27 cellular contexts compared by ENCODE assay signal in the genomic region with DNA sequence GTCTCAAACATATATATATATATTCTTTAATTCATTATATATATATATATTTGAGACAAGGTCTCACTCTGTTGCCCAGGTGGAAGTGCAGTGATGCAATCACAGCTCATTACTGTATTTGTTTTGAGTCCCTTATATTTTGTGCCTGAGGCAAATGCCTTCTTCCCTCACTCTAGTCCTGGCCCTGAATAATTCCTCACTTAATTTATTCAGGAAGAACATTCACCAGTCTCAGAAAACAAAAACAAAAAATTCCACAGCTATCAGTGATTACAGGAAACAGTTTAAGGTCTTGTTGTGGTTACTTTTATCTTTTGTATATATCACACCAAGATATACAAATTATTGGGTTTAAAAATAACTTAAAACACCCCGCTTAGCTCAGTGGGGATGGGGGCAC.
A peak's percentile ranks its signal among the peaks of the same experiment; 100 is the strongest.
DNase-seq lines count a peak whose midpoint lies in the region; TF ChIP-seq lines count a peak whose summit lies in the region.
"Had no signal": no experiment of that assay in that cellular context is flagged by ENCODE, and none has a peak within 500 bp of the region (broad histone marks: within the 10 kb centered on the region; RNA-seq: fewer than 3 reads in every experiment).

No MANE protein-coding gene starts in this region.

- TF ChIP-seq POLR2A in esophagus squamous epithelium (IDR thresholded peaks at IDR 0.05) (no peak), lower leg skin (IDR thresholded peaks at IDR 0.05) (no peak)

- TF ChIP-seq CTCF in esophagus squamous epithelium (IDR thresholded peaks at IDR 0.05) (no peak), lower leg skin (IDR thresholded peaks at IDR 0.05) (no peak)

- intact Hi-C loops in esophagus squamous epithelium (cut with DNase I) (no loop called here), lower leg skin (cut with DNase I; ENCODE audit: low total_unique reads) (no loop called here)

- 73 to 86% methylated on average over 1 of the region's 1 CpG for WGBS in esophagus squamous epithelium, 2 donors
- 78 to 80% methylated on average over 1 of the region's 1 CpG for WGBS in lower leg skin, 2 donors

- no peaks in the 10 kb centered on the region for H3K27me3 ChIP-seq in esophagus squamous epithelium
- H3K27me3 ChIP-seq: body of pancreas, heart right ventricle, transverse colon had no signal

- no peaks in the 10 kb centered on the region for H3K4me1 ChIP-seq in esophagus squamous epithelium
- H3K4me1 ChIP-seq: body of pancreas, heart right ventricle, transverse colon had no signal

- H3K4me3 ChIP-seq in esophagus squamous epithelium, result no peak overlapping the region
- no peak overlapping the region for H3K4me3 ChIP-seq in lower leg skin (ENCODE audit: low read depth, poor library complexity, severe bottlenecking)
- H3K4me3 ChIP-seq: body of pancreas, heart right ventricle, lung, transverse colon had no signal

- DNase-seq in EL (peak; percentile 5), NCI-H146 (lab: John Stamatoyannopoulos, UW) (peak; percentile 46), astrocyte of the hippocampus (ENCODE audit: low read depth, low spot score) (peak; percentile 58), glomerular endothelial cell (ENCODE audit: extremely low read depth, low read depth, low spot score) (peak; percentile 3), GOT3 (lab: John Stamatoyannopoulos, UW) (no peak), esophagus squamous epithelium (lab: John Stamatoyannopoulos, UW) (no peak), lower leg skin (ENCODE audit: low spot score in 2 of 2) (no peak)
- DNase-seq in stimulated activated naive CD4-positive, alpha-beta T cell treated with Interleukin-2 at 50 U/mL for 16 hours (lab: John Stamatoyannopoulos, UW), result no peak
- DNase-seq: activated CD4-positive, alpha-beta T cell treated with anti-CD3 and anti-CD28 coated beads, Interleukin-2, amount 10 ng/mL, durations not matched to agents 7 days and 5 days; activated gamma-delta T cell; activated naive CD8-positive, alpha-beta T cell treated with anti-CD3 and anti-CD28 coated beads, Interleukin-2, amount 10 ng/mL, durations not matched to agents 7 days and 5 days; activated T-cell treated with anti-CD3 and anti-CD28 coated beads, Interleukin-2, amount 50 U/mL, for 24 hours; body of pancreas; CD8-positive, alpha-beta memory T cell; HCEC 1CT; heart right ventricle; Karpas-422; kidney glomerular epithelial cell; MV-4-11; NCI-H1436; nephron progenitor cell; stimulated activated CD4-positive, alpha-beta T cell treated with anti-CD3 and anti-CD28 coated beads, Interleukin-15, amount 100 ng/mL, for 24 hours; stimulated activated CD4-positive, alpha-beta T cell treated with anti-CD3 and anti-CD28 coated beads, Interleukin-4, amount 100 ng/mL, for 4 hours; transverse colon had no signal

- H3K9me3 ChIP-seq in esophagus squamous epithelium, result no peaks in the 10 kb centered on the region
- H3K9me3 ChIP-seq: body of pancreas, transverse colon had no signal

- peaks cover 0 to 41% (median 0%) of the 10 kb centered on the region in 3 donors for H3K36me3 ChIP-seq in esophagus squamous epithelium

- no peak overlapping the region for H3K27ac ChIP-seq in esophagus squamous epithelium
- H3K27ac ChIP-seq: body of pancreas, epithelial cell of prostate, heart right ventricle, RWPE1, transverse colon had no signal

Comparison
In these comparisons a context has a peak if more than half of its experiments do, and no peak if none do; other contexts are left out.
1. DNase-seq: peak in EL (single experiment), NCI-H146 (single experiment), astrocyte of the hippocampus (single experiment) and glomerular endothelial cell (single experiment); none in GOT3 (single experiment), stimulated activated naive CD4-positive, alpha-beta T cell treated with Interleukin-2 at 50 U/mL for 16 hours (single experiment), esophagus squamous epithelium (single experiment) and lower leg skin (0 of 2).